14 cellular contexts compared by ENCODE assay signal in the genomic region with DNA sequence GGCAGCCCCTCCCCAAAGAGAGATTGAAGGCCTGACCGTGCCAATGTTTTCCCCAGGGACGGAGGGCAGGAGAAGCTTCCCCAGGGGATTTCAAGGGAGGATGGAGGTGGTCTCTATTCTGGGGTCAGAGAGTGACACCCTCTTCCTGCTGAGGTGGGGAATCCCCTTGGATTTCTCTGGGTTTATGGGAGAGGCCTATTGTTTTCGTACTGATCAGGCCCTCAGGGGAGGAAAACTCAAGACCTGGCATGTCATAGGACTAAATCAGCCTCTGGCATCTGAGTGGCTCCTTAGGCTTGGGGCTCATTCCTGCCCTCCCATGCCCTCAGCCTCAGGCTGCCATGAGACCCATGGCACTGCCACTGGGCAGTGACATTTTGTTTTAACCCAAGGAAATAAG. TPM values are rescaled to one million over a fixed set of nuclear protein-coding genes. Genes with fewer than 3 reads are reported as not detected.
DNase-seq lines count a peak whose midpoint lies in the region; ATAC-seq, FAIRE-seq and TF ChIP-seq lines count a peak whose summit lies in the region.
"Had no signal": no experiment of that assay in that cellular context is flagged by ENCODE, and none has a peak within 500 bp of the region (broad histone marks: within the 10 kb centered on the region; RNA-seq: fewer than 3 reads in every experiment).

No MANE protein-coding gene starts in this region.

- H3K79me1 ChIP-seq in mesenchymal stem cell (replicated peaks; ENCODE audit: low read length, poor library complexity, severe bottlenecking) = peaks cover 22% of the 10 kb centered on the region

- H3K27ac ChIP-seq in mesenchymal stem cell (ENCODE audit: low read length, poor library complexity, severe bottlenecking) = no peak overlapping the region
- H3K27ac ChIP-seq in tibial artery = peak overlapping the region; percentile 68 to 72
- H3K27ac ChIP-seq: 22Rv1 had no signal

- intact Hi-C loops in tibial artery (cut with DNase I; ENCODE audit: low total_unique reads) = no loop called here

- H3K27me3 ChIP-seq in bronchial epithelial cell (ENCODE audit: control insufficient read depth, insufficient read depth, low read length) (no peaks in the 10 kb centered on the region), mesenchymal stem cell (ENCODE audit: control insufficient read depth in 1 of 2, insufficient read depth in 1 of 2, low read length in 2 of 2) (no peaks in the 10 kb centered on the region), tibial artery (no peaks in the 10 kb centered on the region)

- ATAC-seq in GM18498 (IDR thresholded peaks at IDR 0.05; ENCODE audit: unreplicated experiment) = no peak

- H3K27me3 Mint-ChIP-seq in T-helper 1 cell treated with Interleukin-12 subunit alpha and Interleukin-12 subunit beta and Interleukin-4 antibody, amounts not matched to agents 30 μg/mL and 1 μg/mL, for 36 hours (ENCODE audit: low read depth) = no peaks in the 10 kb centered on the region
- H3K27me3 Mint-ChIP-seq: activated CD4-positive, alpha-beta T cell treated with anti-CD3 and anti-CD28 coated beads, Interleukin-2, amount 10 ng/mL, durations not matched to agents 7 days and 5 days had no signal

- H2BK15ac ChIP-seq in mesenchymal stem cell (ENCODE audit: low read depth, poor library complexity, severe bottlenecking) = no peak overlapping the region

- H2BK5ac ChIP-seq in mesenchymal stem cell (ENCODE audit: low read depth, low read length, poor library complexity, severe bottlenecking) = no peak overlapping the region

- no peak overlapping the region for H3K4me2 ChIP-seq in mesenchymal stem cell (ENCODE audit: low read length, poor library complexity, severe bottlenecking)

- DNase-seq in T-helper 1 cell (no peak), bronchial epithelial cell (ENCODE audit: low read depth) (peak; percentile 67), mesenchymal stem cell (no peak), tibial artery (peak in 1 of 2 donors; percentile 54), COR-L47 (lab: John Stamatoyannopoulos, UW) (no peak), DMS53 (lab: John Stamatoyannopoulos, UW) (no peak)
- DNase-seq: effector CD4-positive, alpha-beta T cell; SHP77 treated with DMSO at 0.1 percent for 48 hours; stimulated activated CD4-positive, alpha-beta T cell treated with anti-CD3 and anti-CD28 coated beads, Interleukin-2, amount 100 ng/mL, for 48 hours had no signal

- peaks cover 42% of the 10 kb centered on the region for H3K36me3 Mint-ChIP-seq in T-helper 1 cell treated with Interleukin-12 subunit alpha and Interleukin-12 subunit beta and Interleukin-4 antibody, amounts not matched to agents 30 μg/mL and 1 μg/mL, for 36 hours (ENCODE audit: low read depth)

- no peak overlapping the region for H4K91ac ChIP-seq in mesenchymal stem cell (ENCODE audit: low read length)

- H2AFZ ChIP-seq in mesenchymal stem cell (ENCODE audit: low read depth, low read length) = no peak overlapping the region

- H3K4me1 ChIP-seq in mesenchymal stem cell (ENCODE audit: control insufficient read depth, insufficient read depth, low read depth, low read length) (peaks cover 6% of the 10 kb centered on the region), tibial artery (peaks cover 0 to 53% (median 27%) of the 10 kb centered on the region in 4 donors)

- no peak overlapping the region for H3K14ac ChIP-seq in mesenchymal stem cell (ENCODE audit: low read length in 2 of 2)

- 86% methylated on average over 2 of the region's 3 CpGs for WGBS in mesenchymal stem cell

- no peak overlapping the region for H4K8ac ChIP-seq in mesenchymal stem cell (ENCODE audit: low read length)

- H3K9me3 ChIP-seq in mesenchymal stem cell (ENCODE audit: control insufficient read depth, low read length) (no peaks in the 10 kb centered on the region), tibial artery (no peaks in the 10 kb centered on the region)

- H2AK5ac ChIP-seq in mesenchymal stem cell (ENCODE audit: low read length, severe bottlenecking) = no peak overlapping the region

- H3K18ac ChIP-seq in mesenchymal stem cell (ENCODE audit: low read depth in 1 of 2, low read length in 2 of 2) = peak overlapping the region in 1 of 2 experiments; percentile 52

- FAIRE-seq in bronchial epithelial cell (lab: Jason Lieb, UNC) = no peak
- FAIRE-seq: G401.6 had no signal

- no peak overlapping the region for H2BK120ac ChIP-seq in mesenchymal stem cell (ENCODE audit: low read depth, low read length)

- H3K36me3 ChIP-seq in bronchial epithelial cell (ENCODE audit: control insufficient read depth, insufficient read depth, low read length) (no peaks in the 10 kb centered on the region), mesenchymal stem cell (ENCODE audit: control insufficient read depth in 1 of 2, insufficient read depth in 2 of 2, low read depth in 1 of 2, low read length in 2 of 2) (peaks cover 5 to 12% of the 10 kb centered on the region in 2 experiments), tibial artery (no peaks in the 10 kb centered on the region)

- H3K4ac ChIP-seq in mesenchymal stem cell (ENCODE audit: low read depth in 1 of 2, low read length in 2 of 2) = no peak overlapping the region

- H3K9me3 Mint-ChIP-seq in T-helper 1 cell treated with Interleukin-12 subunit alpha and Interleukin-12 subunit beta and Interleukin-4 antibody, amounts not matched to agents 30 μg/mL and 1 μg/mL, for 36 hours = no peaks in the 10 kb centered on the region
- H3K9me3 Mint-ChIP-seq: activated CD4-positive, alpha-beta T cell treated with anti-CD3 and anti-CD28 coated beads, Interleukin-2, amount 10 ng/mL, durations not matched to agents 7 days and 5 days had no signal

- H3K9ac ChIP-seq in mesenchymal stem cell (ENCODE audit: low read length) = no peak overlapping the region

- H3K27ac Mint-ChIP-seq in T-helper 1 cell treated with Interleukin-12 subunit alpha and Interleukin-12 subunit beta and Interleukin-4 antibody, amounts not matched to agents 30 μg/mL and 1 μg/mL, for 36 hours = peak overlapping the region; percentile 28
- H3K27ac Mint-ChIP-seq: activated CD4-positive, alpha-beta T cell treated with anti-CD3 and anti-CD28 coated beads, Interleukin-2, amount 10 ng/mL, durations not matched to agents 7 days and 5 days had no signal

- TF ChIP-seq CTCF in bronchial epithelial cell (IDR thresholded peaks at IDR 0.05; ENCODE audit: insufficient read depth, low read length, severe bottlenecking) (no peak), tibial artery (IDR thresholded peaks at IDR 0.05) (no peak)

- peak overlapping the region; percentile 20 to 40 for H2BK12ac ChIP-seq in mesenchymal stem cell (ENCODE audit: low read length in 2 of 2)

- no peak overlapping the region for H3K4me3 Mint-ChIP-seq in T-helper 1 cell treated with Interleukin-12 subunit alpha and Interleukin-12 subunit beta and Interleukin-4 antibody, amounts not matched to agents 30 μg/mL and 1 μg/mL, for 36 hours
- H3K4me3 Mint-ChIP-seq: activated CD4-positive, alpha-beta T cell treated with anti-CD3 and anti-CD28 coated beads, Interleukin-2, amount 10 ng/mL, durations not matched to agents 7 days and 5 days had no signal

- H3K4me3 ChIP-seq in bronchial epithelial cell (ENCODE audit: low read depth, low read length) = no peak overlapping the region
- no peak overlapping the region for H3K4me3 ChIP-seq in mesenchymal stem cell (ENCODE audit: insufficient read depth in 1 of 2, low read depth in 1 of 2, low read length in 2 of 2)
- H3K4me3 ChIP-seq in tibial artery = no peak overlapping the region

- H3K23ac ChIP-seq in mesenchymal stem cell (ENCODE audit: low read length in 2 of 2) = no peak overlapping the region

- H3K4me1 Mint-ChIP-seq in T-helper 1 cell treated with Interleukin-12 subunit alpha and Interleukin-12 subunit beta and Interleukin-4 antibody, amounts not matched to agents 30 μg/mL and 1 μg/mL, for 36 hours (ENCODE audit: low read depth) = peaks cover 67% of the 10 kb centered on the region

RNA-seq across cellular contexts. Expression of a gene that starts 44.6 kb away (rescaled TPM):
- total RNA-seq in bronchial epithelial cell = 2.9 and 7.4 TPM in 2 replicates
- polyA plus RNA-seq in mesenchymal stem cell (2013, experiment 1 of 2) = 33.6 TPM
- polyA plus RNA-seq in mesenchymal stem cell (2013, experiment 2 of 2) = 35.8 TPM
